9 cellular contexts compared by ENCODE assay signal in the genomic region with DNA sequence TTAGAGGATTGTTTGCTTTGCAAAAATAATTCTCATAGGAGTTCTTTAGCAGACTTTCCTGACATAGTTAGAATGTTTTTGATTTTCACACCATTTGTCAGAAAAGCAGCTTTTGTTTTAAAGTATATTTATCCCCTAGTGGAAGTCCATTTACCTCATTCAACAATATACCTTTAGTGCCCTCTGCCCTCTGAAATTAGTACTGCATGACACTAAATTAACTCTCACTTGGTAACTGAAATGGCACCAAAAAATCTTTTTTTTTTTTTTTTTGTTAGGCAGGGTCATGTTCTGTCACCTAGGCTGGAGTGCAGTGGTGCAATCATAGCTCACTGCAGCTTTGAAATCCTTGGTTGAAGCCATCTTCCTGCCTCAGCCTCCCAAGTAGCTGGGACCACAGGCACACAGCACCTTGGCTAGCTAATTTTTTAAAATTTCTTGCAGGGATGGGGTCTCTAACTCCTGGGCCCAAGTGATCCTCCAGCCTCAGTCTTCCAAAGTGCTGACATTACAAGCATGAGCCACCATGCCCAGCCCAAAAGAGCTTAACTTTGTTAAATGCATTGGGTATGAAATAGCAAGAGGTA. TPM values are rescaled to one million over a fixed set of nuclear protein-coding genes. Genes with fewer than 3 reads are reported as not detected.
DNase-seq lines count a peak whose midpoint lies in the region; ATAC-seq and TF ChIP-seq lines count a peak whose summit lies in the region.
"Had no signal": no experiment of that assay in that cellular context is flagged by ENCODE, and none has a peak within 500 bp of the region (broad histone marks: within the 10 kb centered on the region; RNA-seq: fewer than 3 reads in every experiment).

No MANE protein-coding gene starts in this region.

- no peaks in the 10 kb centered on the region for H3K9me3 Mint-ChIP-seq in endothelial cell (ENCODE audit: unreplicated experiment)
- H3K9me3 Mint-ChIP-seq: activated T-cell treated with anti-CD3 and anti-CD28 coated beads, Interleukin-2, amount 50 U/mL, for 4 hours had no signal

- H3K36me3 Mint-ChIP-seq in endothelial cell (ENCODE audit: low read depth, unreplicated experiment), result peaks cover 15% of the 10 kb centered on the region

- H3K27ac Mint-ChIP-seq in endothelial cell (ENCODE audit: unreplicated experiment), result no peak overlapping the region

- peak; percentile 69 for TF ChIP-seq CTCF in endothelial cell (IDR thresholded peaks at IDR 0.05; ENCODE audit: unreplicated experiment)

- no peak overlapping the region for H3K4me3 Mint-ChIP-seq in endothelial cell (ENCODE audit: unreplicated experiment)
- H3K4me3 Mint-ChIP-seq: activated T-cell treated with anti-CD3 and anti-CD28 coated beads, Interleukin-2, amount 50 U/mL, for 4 hours had no signal

- H3K27me3 Mint-ChIP-seq in endothelial cell (ENCODE audit: unreplicated experiment), result no peaks in the 10 kb centered on the region

- H3K4me1 Mint-ChIP-seq in endothelial cell (ENCODE audit: unreplicated experiment), result peaks cover 16% of the 10 kb centered on the region

- DNase-seq in NOMO-1 treated with DMSO at 0.1 percent for 48 hours (lab: John Stamatoyannopoulos, UW; ENCODE audit: unreplicated experiment) (peak; percentile 36), NOMO-1 treated with dmso at 0.1 percent for 144 hours (lab: John Stamatoyannopoulos, UW; ENCODE audit: unreplicated experiment) (no peak), NCI-H69 (lab: John Stamatoyannopoulos, UW) (peak; percentile 27), endothelial cell (ENCODE audit: low spot score) (no peak), renal cortical epithelial cell (ENCODE audit: low read depth) (peak; percentile 39), AG20443 (ENCODE audit: low spot score) (no peak)
- DNase-seq: activated T-cell treated with anti-CD3 and anti-CD28 coated beads, Interleukin-2, amount 50 U/mL, for 4 hours had no signal

- ATAC-seq in GM18858 (IDR thresholded peaks at IDR 0.05; ENCODE audit: unreplicated experiment), result no peak
- ATAC-seq in HG03139 (IDR thresholded peaks at IDR 0.05; ENCODE audit: unreplicated experiment), result no peak

RNA-seq across cellular contexts. Expression of a gene that starts 13.6 kb away (rescaled TPM):
- total RNA-seq in endothelial cell (ENCODE audit: unreplicated experiment) (43.6 TPM), renal cortical epithelial cell (38.6 and 40.8 TPM in 2 replicates)

RNA-seq across cellular contexts. Expression of a gene that starts 14.3 kb away (rescaled TPM):
- total RNA-seq in endothelial cell (ENCODE audit: unreplicated experiment), result 27.7 TPM
- total RNA-seq in renal cortical epithelial cell, result 20.5 and 23.7 TPM in 2 replicates

RNA-seq across cellular contexts. Expression of a gene that starts 58.2 kb away (rescaled TPM):
- total RNA-seq in endothelial cell (ENCODE audit: unreplicated experiment) (not detected), renal cortical epithelial cell (not detected in 2 replicates)
- total RNA-seq: activated T-cell treated with anti-CD3 and anti-CD28 coated beads, Interleukin-2, amount 50 U/mL, for 4 hours had no signal

Comparison
In these comparisons a context has a peak if more than half of its experiments do, and no peak if none do; other contexts are left out.
1. DNase-seq: peak in NOMO-1 treated with DMSO at 0.1 percent for 48 hours (single experiment), NCI-H69 (single experiment) and renal cortical epithelial cell (single experiment); none in NOMO-1 treated with dmso at 0.1 percent for 144 hours (single experiment), endothelial cell (single experiment) and AG20443 (single experiment).